In the genomic region with DNA sequence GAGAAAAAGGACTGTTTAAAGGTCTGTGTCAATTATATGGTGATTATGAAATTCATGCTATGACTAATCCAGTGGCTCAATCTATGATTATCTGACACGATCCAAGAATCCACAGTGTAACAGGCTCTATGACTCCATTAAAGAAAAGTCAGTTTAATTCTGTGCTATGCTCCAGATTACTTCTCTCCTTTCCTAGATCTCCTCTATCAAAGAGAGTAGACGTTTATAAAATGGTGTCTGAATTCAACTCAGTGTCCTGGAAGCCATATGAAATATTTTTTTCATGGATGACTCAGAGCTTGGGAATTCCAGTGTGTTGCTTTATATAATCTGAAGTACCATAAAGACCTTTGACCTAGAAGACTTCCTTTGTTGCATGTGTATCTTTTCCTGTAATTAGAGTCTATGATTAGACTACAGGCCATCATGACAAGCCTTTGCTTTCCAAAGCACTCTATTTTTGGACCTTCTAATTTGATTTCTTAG, we compare ENCODE assay signal across 9 cellular contexts. TPM values are rescaled to one million over a fixed set of nuclear protein-coding genes. Genes with fewer than 3 reads are reported as not detected.
DNase-seq lines count a peak whose midpoint lies in the region; ATAC-seq and TF ChIP-seq lines count a peak whose summit lies in the region.
"Had no signal": no experiment of that assay in that cellular context is flagged by ENCODE, and none has a peak within 500 bp of the region (broad histone marks: within the 10 kb centered on the region; RNA-seq: fewer than 3 reads in every experiment).

No MANE protein-coding gene starts in this region.

- H3K9me3 Mint-ChIP-seq in naive thymus-derived CD8-positive, alpha-beta T cell: no peaks in the 10 kb centered on the region
- H3K9me3 Mint-ChIP-seq: stimulated activated naive CD8-positive, alpha-beta T cell treated with anti-CD3 and anti-CD28 coated beads, Interleukin-15, Interleukin-2, amounts not matched to agents 100 ng/mL and 50 ng/mL, for 24 hours had no signal

- no peak for TF ChIP-seq POLR2A in gastrocnemius medialis (IDR thresholded peaks at IDR 0.05)

- H3K79me2 ChIP-seq in mesendoderm (ENCODE audit: control insufficient read depth, insufficient read depth, low read length): no peaks in the 10 kb centered on the region

- H4K8ac ChIP-seq in mesendoderm (ENCODE audit: low read depth, low read length): no peak overlapping the region

- peak; percentile 78 for DNase-seq in GM04503 (ENCODE audit: low read depth)
- peak; percentile 43 for DNase-seq in Panc1 (ENCODE audit: low read depth, low spot score)
- peak; percentile 90 for DNase-seq in fibroblast of the aortic adventitia (ENCODE audit: low read depth)
- no peak for DNase-seq in gastrocnemius medialis
- DNase-seq in naive thymus-derived CD8-positive, alpha-beta T cell: no peak
- no peak for DNase-seq in posterior vena cava (ENCODE audit: low spot score)
- no peak for DNase-seq in mesendoderm
- DNase-seq in epidermal melanocyte (ENCODE audit: insufficient read length, low spot score): no peak

- no peak overlapping the region for H3K9ac ChIP-seq in mesendoderm (ENCODE audit: low read length)

- H3K27me3 ChIP-seq in Panc1 (ENCODE audit: control insufficient read depth, insufficient read depth, low read length): no peaks in the 10 kb centered on the region
- no peaks in the 10 kb centered on the region for H3K27me3 ChIP-seq in gastrocnemius medialis
- H3K27me3 ChIP-seq in mesendoderm (ENCODE audit: insufficient read depth, low read length, poor library complexity): no peaks in the 10 kb centered on the region

- no CpG with 5 or more reads among the region's 2 CpGs for WGBS in mesendoderm (ENCODE audit: extremely low coverage, insufficient coverage, low lambda C conversion rate)

- no peak overlapping the region for H2AK5ac ChIP-seq in mesendoderm (ENCODE audit: low read length)

- H3K4ac ChIP-seq in mesendoderm (ENCODE audit: low read depth, low read length): no peak overlapping the region

- H3K27me3 Mint-ChIP-seq in naive thymus-derived CD8-positive, alpha-beta T cell: peaks cover 0 to 1% (median 0%) of the 10 kb centered on the region in 5 donors

- POLR2A ChIA-PET in Panc1 (lab: Charles Lee): no interaction called here
- POLR2A ChIA-PET in naive thymus-derived CD8-positive, alpha-beta T cell (lab: Charles Lee): no interaction called here

- H3K27ac ChIP-seq in Panc1 (ENCODE audit: low read length) (no peak overlapping the region), gastrocnemius medialis (peak overlapping the region in 3 of 4 donors; percentile 14 to 24 (median 21)), mesendoderm (ENCODE audit: low read depth, low read length) (no peak overlapping the region)

- ATAC-seq in Panc1 (peak; percentile 86), gastrocnemius medialis (peak in 1 of 2 donors; percentile 44)
- ATAC-seq in naive thymus-derived CD8-positive, alpha-beta T cell: no peak

- no peak overlapping the region for H3K4me2 ChIP-seq in mesendoderm (ENCODE audit: low read length)

- H3K36me3 ChIP-seq in Panc1 (ENCODE audit: control insufficient read depth, insufficient read depth, low read length) (no peaks in the 10 kb centered on the region), gastrocnemius medialis (no peaks in the 10 kb centered on the region), mesendoderm (ENCODE audit: control insufficient read depth, insufficient read depth, low read length) (no peaks in the 10 kb centered on the region)

- H3K4me1 Mint-ChIP-seq in naive thymus-derived CD8-positive, alpha-beta T cell: no peaks in the 10 kb centered on the region

- H3K79me1 ChIP-seq in mesendoderm (ENCODE audit: low read length): no peaks in the 10 kb centered on the region

- in situ Hi-C loops in Panc1 (cut with HindIII; ENCODE audit: low pct_unique_long_range_greater_than_20kb, low sequenced_read_pairs): no loop called here
- in situ Hi-C loops in gastrocnemius medialis (cut with MboI; ENCODE audit: low sequenced_read_pairs in 4 of 4): no loop called here

- CTCF ChIA-PET in Panc1 (lab: Charles Lee): no interaction called here

- H4K5ac ChIP-seq in mesendoderm (ENCODE audit: low read length): no peak overlapping the region

- H2BK120ac ChIP-seq in mesendoderm (ENCODE audit: low read depth, low read length): no peak overlapping the region

- no peak overlapping the region for H2BK15ac ChIP-seq in mesendoderm (replicated peaks; ENCODE audit: low read depth)

- no peak overlapping the region for H3K56ac ChIP-seq in mesendoderm (ENCODE audit: low read length)

- H3K18ac ChIP-seq in mesendoderm (ENCODE audit: low read length): no peak overlapping the region

- H3K4me3 Mint-ChIP-seq in naive thymus-derived CD8-positive, alpha-beta T cell: no peak overlapping the region
- H3K4me3 Mint-ChIP-seq: stimulated activated naive CD8-positive, alpha-beta T cell treated with anti-CD3 and anti-CD28 coated beads, Interleukin-15, Interleukin-2, amounts not matched to agents 100 ng/mL and 50 ng/mL, for 24 hours had no signal

- H3K9me3 ChIP-seq in Panc1 (ENCODE audit: control insufficient read depth, insufficient read depth, low read depth, low read length): no peaks in the 10 kb centered on the region
- H3K9me3 ChIP-seq in gastrocnemius medialis: no peaks in the 10 kb centered on the region

- no peak overlapping the region for H2BK5ac ChIP-seq in mesendoderm (ENCODE audit: low read length)

- BruUV-seq in Panc1 (replicated peaks; lab: Mats Ljungman, UMichigan): no TSS peak

- no peaks in the 10 kb centered on the region for H3K36me3 Mint-ChIP-seq in naive thymus-derived CD8-positive, alpha-beta T cell

- H3K27ac Mint-ChIP-seq in naive thymus-derived CD8-positive, alpha-beta T cell: no peak overlapping the region
- H3K27ac Mint-ChIP-seq: stimulated activated naive CD8-positive, alpha-beta T cell treated with anti-CD3 and anti-CD28 coated beads, Interleukin-15, Interleukin-2, amounts not matched to agents 100 ng/mL and 50 ng/mL, for 24 hours had no signal

- intact Hi-C loops in Panc1 (cut with micrococcal nuclease; ENCODE audit: unreplicated experiment) (no loop called here), gastrocnemius medialis (cut with DNase I; ENCODE audit: low total_unique reads) (no loop called here), posterior vena cava (cut with DNase I) (no loop called here)

- H3K23ac ChIP-seq in mesendoderm (ENCODE audit: low read length): no peak overlapping the region

- H3K4me1 ChIP-seq in Panc1 (ENCODE audit: control insufficient read depth, insufficient read depth, low read length) (peaks cover 7% of the 10 kb centered on the region), gastrocnemius medialis (peaks cover 7 to 8% of the 10 kb centered on the region in 2 donors), mesendoderm (ENCODE audit: control insufficient read depth, low read depth, low read length) (no peaks in the 10 kb centered on the region)

- TF ChIP-seq CTCF in Panc1 (IDR thresholded peaks at IDR 0.05) (no peak), fibroblast of the aortic adventitia (IDR thresholded peaks at IDR 0.05; ENCODE audit: insufficient read depth, low read length) (no peak), gastrocnemius medialis (IDR thresholded peaks at IDR 0.05 in 4 of 5, conservative IDR thresholded peaks at IDR 0.05 in 1 of 5) (no peak)

- H3K4me3 ChIP-seq in Panc1 (ENCODE audit: low read depth in 2 of 2, low read length in 2 of 2) (no peak overlapping the region), fibroblast of the aortic adventitia (ENCODE audit: low read depth, low read length) (no peak overlapping the region), gastrocnemius medialis (no peak overlapping the region), mesendoderm (ENCODE audit: low read length) (no peak overlapping the region)

RNA-seq across cellular contexts. Expression of gene NF1, which starts 27.0 kb away (rescaled TPM):
- total RNA-seq in Panc1 (2021; ENCODE audit: unreplicated experiment) (82.5 TPM), fibroblast of the aortic adventitia (ENCODE audit: low replicate concordance) (59.3 and 79.7 TPM in 2 replicates), gastrocnemius medialis (10 to 100 TPM; 23.6 to 47.3 (median 32.0) TPM), posterior vena cava (10 to 100 TPM; 47.7 to 70.1 TPM)
- polyA plus RNA-seq in Panc1 (2012; ENCODE audit: insufficient read length): 21.1 TPM
- total RNA-seq in naive thymus-derived CD8-positive, alpha-beta T cell: 10 to 100 TPM; 45.9 to 47.3 TPM
- polyA plus RNA-seq in naive thymus-derived CD8-positive, alpha-beta T cell: 10 to 100 TPM in 2 of 3 donors, 1 to 10 TPM in 1; 7.5 to 14.3 (median 11.0) TPM
- 11.0 TPM for polyA plus RNA-seq in mesendoderm (2013, experiment 1 of 2)
- polyA plus RNA-seq in mesendoderm (2013, experiment 2 of 2): 11.6 TPM

Comparison
In these comparisons a context has a peak if more than half of its experiments do, and no peak if none do; other contexts are left out.
1. DNase-seq: peak in GM04503 (single experiment), Panc1 (single experiment) and fibroblast of the aortic adventitia (single experiment); none in gastrocnemius medialis (0 of 2), naive thymus-derived CD8-positive, alpha-beta T cell (0 of 10), posterior vena cava (single experiment), mesendoderm (single experiment) and epidermal melanocyte (single experiment).
2. H3K27ac ChIP-seq: peak in gastrocnemius medialis (3 of 4); none in Panc1 (single experiment) and mesendoderm (single experiment).